In the genomic region with DNA sequence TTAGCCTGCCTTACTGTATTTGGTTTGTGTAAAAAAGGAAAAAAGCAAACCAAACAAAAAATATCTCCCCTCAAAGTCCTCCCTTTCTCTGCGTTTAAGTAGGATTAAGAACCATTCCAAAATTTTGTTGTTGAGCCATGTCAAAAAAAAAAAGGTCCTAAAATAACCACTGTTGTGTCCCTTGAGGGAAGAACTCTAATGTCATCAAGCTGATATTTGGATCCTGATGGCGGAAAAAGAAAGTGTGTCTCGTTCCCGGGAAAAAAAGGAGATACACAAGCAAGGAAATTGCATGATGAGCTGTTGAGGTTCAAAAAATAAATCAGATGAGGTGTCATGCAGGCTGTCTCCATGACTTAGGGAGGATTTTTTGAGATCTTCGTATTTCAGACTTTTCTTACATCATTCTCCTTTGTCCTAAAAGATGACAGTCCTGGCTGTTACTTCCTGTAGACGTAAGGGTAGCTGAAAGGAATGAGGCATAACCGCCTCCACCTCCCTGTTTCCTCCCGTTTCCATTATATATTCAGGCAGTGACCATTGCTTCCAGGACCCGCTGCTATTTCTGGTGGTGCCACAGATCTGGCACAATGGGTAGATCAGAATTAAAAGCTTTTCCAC, we compare ENCODE assay signal across 19 cellular contexts.
A peak's percentile ranks its signal among the peaks of the same experiment; 100 is the strongest.
DNase-seq lines count a peak whose midpoint lies in the region; ATAC-seq and TF ChIP-seq lines count a peak whose summit lies in the region.
"Had no signal": no experiment of that assay in that cellular context is flagged by ENCODE, and none has a peak within 500 bp of the region (broad histone marks: within the 10 kb centered on the region; RNA-seq: fewer than 3 reads in every experiment).

No MANE protein-coding gene starts in this region.

- peaks cover 0 to 14% (median 6%) of the 10 kb centered on the region in 5 donors for H3K4me1 ChIP-seq in subcutaneous abdominal adipose tissue (ENCODE audit: control insufficient read depth in 5 of 5, insufficient read depth in 5 of 5, low read length in 5 of 5)

- H3K27ac ChIP-seq in VCaP (peak overlapping the region; percentile 52), subcutaneous abdominal adipose tissue (ENCODE audit: low read depth, low read length) (no peak overlapping the region)
- H3K27ac ChIP-seq: tibial nerve had no signal

- TF ChIP-seq CTCF in VCaP (conservative IDR thresholded peaks at IDR 0.05), result no peak

- no peaks in the 10 kb centered on the region for H3K27me3 ChIP-seq in subcutaneous abdominal adipose tissue (ENCODE audit: control insufficient read depth in 5 of 5, insufficient read depth in 4 of 5, low read length in 5 of 5)
- H3K27me3 ChIP-seq: tibial nerve had no signal

- ATAC-seq in GM19328 (IDR thresholded peaks at IDR 0.05; ENCODE audit: unreplicated experiment), result no peak
- ATAC-seq: activated T-helper 17 cell treated with anti-CD3 and anti-CD28 coated beads, Interleukin-2, amount 50 U/mL, for 72 hours; CD8-positive, alpha-beta T cell had no signal

- no peaks in the 10 kb centered on the region for H3K36me3 ChIP-seq in subcutaneous abdominal adipose tissue (ENCODE audit: control insufficient read depth in 5 of 5, insufficient read depth in 5 of 5, low read length in 5 of 5)
- H3K36me3 ChIP-seq: tibial nerve had no signal

- no peaks in the 10 kb centered on the region for H3K9me3 ChIP-seq in subcutaneous abdominal adipose tissue (ENCODE audit: control insufficient read depth in 5 of 5, low read length in 5 of 5)
- H3K9me3 ChIP-seq: tibial nerve had no signal

- DNase-seq in NCI-H146 treated with DMSO at 0.1 percent for 48 hours (lab: John Stamatoyannopoulos, UW; ENCODE audit: unreplicated experiment), result peak; percentile 16
- DNase-seq in NCI-H146 (lab: John Stamatoyannopoulos, UW), result no peak
- DNase-seq in left kidney (ENCODE audit: low read depth, low spot score), result peak; percentile 66
- DNase-seq in stimulated activated CD4-positive, alpha-beta T cell treated with anti-CD3 and anti-CD28 coated beads, Interleukin-2, amount 100 ng/mL, for 48 hours, result no peak
- DNase-seq in anterior cingulate cortex (lab: John Stamatoyannopoulos, UW), result no peak
- DNase-seq: 8988T; activated B cell treated with CpG ODN at 0.5 μM for 24 hours; CD8-positive, alpha-beta T cell; EL; Kasumi-1; NCI-H1417 treated with DMSO at 0.1 percent for 48 hours; NCI-H226; SHP77; small intestine had no signal

- no peak overlapping the region for H3K9ac ChIP-seq in subcutaneous abdominal adipose tissue (ENCODE audit: low read length in 5 of 5)

- peak overlapping the region in 4 of 5 donors; percentile 3 to 36 (median 24) for H3K4me3 ChIP-seq in subcutaneous abdominal adipose tissue (ENCODE audit: low read depth in 1 of 5, low read length in 5 of 5)
- H3K4me3 ChIP-seq: tibial nerve had no signal

Comparison
In these comparisons a context has a peak if more than half of its experiments do, and no peak if none do; other contexts are left out.
1. DNase-seq: peak in NCI-H146 treated with DMSO at 0.1 percent for 48 hours (single experiment) and left kidney (single experiment); none in NCI-H146 (single experiment), stimulated activated CD4-positive, alpha-beta T cell treated with anti-CD3 and anti-CD28 coated beads, Interleukin-2, amount 100 ng/mL, for 48 hours (0 of 2) and anterior cingulate cortex (0 of 58).